ENCODE assay signal across 1 cellular context in genomic region chr16:67856927-67857546, GRCh38.
TF ChIP-seq lines count a peak whose summit lies in the region.

No MANE protein-coding gene starts in this region.

TF ChIP-seq in liver, 16 proteins besides CTCF, POLR2A, EP300 and RAD21 (continued from another document):
- TF ChIP-seq REST (IDR thresholded peaks at IDR 0.05) (no peak), HNF4G (IDR thresholded peaks at IDR 0.05) (no peak), YY1 (IDR thresholded peaks at IDR 0.05) (no peak), JUND (IDR thresholded peaks at IDR 0.05) (no peak), SP1 (IDR thresholded peaks at IDR 0.05) (no peak), HNF4A (conservative IDR thresholded peaks at IDR 0.05) (no peak)
- TF ChIP-seq, protein P1, sequence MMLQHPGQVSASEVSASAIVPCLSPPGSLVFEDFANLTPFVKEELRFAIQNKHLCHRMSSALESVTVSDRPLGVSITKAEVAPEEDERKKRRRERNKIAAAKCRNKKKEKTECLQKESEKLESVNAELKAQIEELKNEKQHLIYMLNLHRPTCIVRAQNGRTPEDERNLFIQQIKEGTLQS (IDR thresholded peaks at IDR 0.05) = no peak
